Comparison of ENCODE assay signal across 19 cellular contexts in genomic region chr20:58626076-58626475, GRCh38. TPM values are rescaled to one million over a fixed set of nuclear protein-coding genes. Genes with fewer than 3 reads are reported as not detected.
A peak's percentile ranks its signal among the peaks of the same experiment; 100 is the strongest.
DNase-seq lines count a peak whose midpoint lies in the region; TF ChIP-seq lines count a peak whose summit lies in the region.
"Had no signal": no experiment of that assay in that cellular context is flagged by ENCODE, and none has a peak within 500 bp of the region (broad histone marks: within the 10 kb centered on the region; RNA-seq: fewer than 3 reads in every experiment).

No MANE protein-coding gene starts in this region.

- peak overlapping the region in 3 of 5 donors; percentile 21 to 56 (median 26) for H3K4me3 Mint-ChIP-seq in immature natural killer cell
- H3K4me3 Mint-ChIP-seq: CD4-positive, CD25-positive, alpha-beta regulatory T cell had no signal

- H3K36me3 ChIP-seq in osteoblast (ENCODE audit: insufficient read depth, low read length): peaks cover 6% of the 10 kb centered on the region

- no peak for TF ChIP-seq CTCF in osteoblast (IDR thresholded peaks at IDR 0.05; ENCODE audit: extremely low read depth, low read depth, low read length)

- peaks cover 23 to 24% of the 10 kb centered on the region in 2 donors for H3K4me1 Mint-ChIP-seq in immature natural killer cell

- no peaks in the 10 kb centered on the region for H3K36me3 Mint-ChIP-seq in immature natural killer cell
- H3K36me3 Mint-ChIP-seq: CD4-positive, CD25-positive, alpha-beta regulatory T cell; T-cell had no signal

- peaks cover 0 to 1% (median 0%) of the 10 kb centered on the region in 6 donors for H3K9me3 Mint-ChIP-seq in immature natural killer cell
- H3K9me3 Mint-ChIP-seq: T-cell had no signal

- no peak overlapping the region for H2AFZ ChIP-seq in osteoblast (ENCODE audit: low read length)

- no peak overlapping the region for H3K27ac ChIP-seq in osteoblast (ENCODE audit: low read depth, low read length)

- peaks cover 0 to 5% (median 0%) of the 10 kb centered on the region in 3 donors for H3K27me3 Mint-ChIP-seq in immature natural killer cell (ENCODE audit: low read depth in 3 of 3)
- H3K27me3 Mint-ChIP-seq: CD4-positive, CD25-positive, alpha-beta regulatory T cell; T-cell had no signal

- peaks cover 2% of the 10 kb centered on the region for H3K79me2 ChIP-seq in osteoblast (ENCODE audit: insufficient read depth, low read length)

- H3K4me1 ChIP-seq in osteoblast (ENCODE audit: insufficient read depth, low read length): peaks cover 48% of the 10 kb centered on the region

- no peaks in the 10 kb centered on the region for H3K9me3 ChIP-seq in osteoblast (ENCODE audit: low read depth, low read length)
- H3K9me3 ChIP-seq: SK-N-SH had no signal

- DNase-seq in HT1080 (ENCODE audit: low read depth): peak; percentile 16
- peak; percentile 81 for DNase-seq in RPMI7951 (ENCODE audit: low read depth)
- no peak for DNase-seq in immature natural killer cell
- no peak for DNase-seq in HuH-7.5 (ENCODE audit: low spot score)
- no peak for DNase-seq in mesenteric fat pad (ENCODE audit: low spot score)
- no peak for DNase-seq in osteoblast (ENCODE audit: insufficient read length, low spot score, missing footprints)
- DNase-seq in NCI-H1694 (lab: John Stamatoyannopoulos, UW): no peak
- DNase-seq: CD4-positive, CD25-positive, alpha-beta regulatory T cell; DMS79; KG1; NCI-H1105; NCI-H146; NCI-H2081 treated with DMSO at 0.1 percent for 48 hours; NCI-H2171 treated with DMSO at 0.1 percent for 48 hours; NCI-H524 treated with DMSO at 0.1 percent for 48 hours; NCI-H82; SIG-M5; SK-N-SH; T-cell had no signal

- H4K20me1 ChIP-seq in osteoblast (ENCODE audit: insufficient read depth, low read length): no peaks in the 10 kb centered on the region

- H3K4me2 ChIP-seq in osteoblast (ENCODE audit: insufficient read depth, low read length): no peak overlapping the region
- H3K4me2 ChIP-seq: SK-N-SH had no signal

- H3K27me3 ChIP-seq in osteoblast (ENCODE audit: insufficient read depth, low read length): no peaks in the 10 kb centered on the region

- no peak overlapping the region for H3K4me3 ChIP-seq in osteoblast (ENCODE audit: insufficient read depth, low read length)

- H3K27ac Mint-ChIP-seq in immature natural killer cell: peak overlapping the region in 3 of 6 donors; percentile 33 to 69 (median 65)

RNA-seq across cellular contexts. Expression of gene STX16, which starts 25.0 kb away (rescaled TPM):
- 20.6 and 21.4 TPM in 2 replicates for total RNA-seq in HT1080 (2014; rRNA removed; shearing (Covaris generic))
- polyA plus RNA-seq in HT1080 (2015; cell fraction: cytosol; rRNA removed): 46.1 and 53.8 TPM in 2 replicates
- polyA plus RNA-seq in HT1080 (2015; cell fraction: nucleus; rRNA removed): 168 and 190 TPM in 2 replicates
- 12.5 and 17.6 TPM in 2 replicates for total RNA-seq in RPMI7951 (2014; rRNA removed; shearing (Covaris generic))
- 10 to 100 TPM; 17.2 to 24.9 (median 21.1) TPM for polyA plus RNA-seq in immature natural killer cell
- total RNA-seq in mesenteric fat pad (44.9 TPM), osteoblast (24.2 and 28.6 TPM in 2 replicates)

Comparison
In these comparisons a context has a peak if more than half of its experiments do, and no peak if none do; other contexts are left out.
1. DNase-seq: peak in HT1080 (single experiment) and RPMI7951 (single experiment); none in immature natural killer cell (0 of 3), HuH-7.5 (single experiment), mesenteric fat pad (single experiment), osteoblast (single experiment) and NCI-H1694 (single experiment).